26 cellular contexts compared by ENCODE assay signal in genomic region chr18:70216788-70217187, GRCh38.
"Had no signal": no experiment of that assay in that cellular context is flagged by ENCODE, and none has a peak within 500 bp of the region (broad histone marks: within the 10 kb centered on the region; RNA-seq: fewer than 3 reads in every experiment).

No MANE protein-coding gene starts in this region.

- H2AFZ ChIP-seq: hepatocyte, neural progenitor cell, parathyroid adenoma had no signal

- H3K36me3 ChIP-seq: left ventricle myocardium inferior, neural progenitor cell, neutrophil, right atrium auricular region, right lobe of liver, suprapubic skin, thoracic aorta, tibial artery, upper lobe of right lung had no signal

- H3K9me3 ChIP-seq: neutrophil, right atrium auricular region, right lobe of liver, suprapubic skin, thoracic aorta, tibial artery, upper lobe of right lung had no signal

- ATAC-seq: natural killer cell; right lobe of liver; stimulated activated naive B cell treated with anti-CD40 and anti-IgM and Interleukin-4, amounts not matched to agents 10 μg/mL and 1 μg/mL and 100 μg/mL, for 72 hours; stimulated activated naive CD8-positive, alpha-beta T cell treated with anti-CD3 and anti-CD28 coated beads, Interleukin-15, Interleukin-2, amounts not matched to agents 100 U/mL and 50 U/mL, for 24 hours; upper lobe of right lung had no signal

- H3K4me1 ChIP-seq: parathyroid adenoma, right atrium auricular region, right lobe of liver, suprapubic skin, tibial artery, upper lobe of right lung had no signal

- H3K27me3 ChIP-seq: neural progenitor cell, right atrium auricular region, right lobe of liver, tibial artery had no signal

- H3K79me2 ChIP-seq: hepatocyte, parathyroid adenoma had no signal

- H3K4me3 ChIP-seq: hepatocyte, left ventricle myocardium inferior, lung, neural progenitor cell, right atrium auricular region, right lobe of liver, skin epidermis, suprapubic skin, thoracic aorta, tibial artery, upper lobe of right lung had no signal

- H3K4me2 ChIP-seq: hepatocyte, neural progenitor cell had no signal

- H3K27ac ChIP-seq: hepatocyte, left ventricle myocardium inferior, neural progenitor cell, neutrophil, parathyroid adenoma, right atrium auricular region, right lobe of liver, skin epidermis, suprapubic skin, thoracic aorta, tibial artery, upper lobe of right lung had no signal

- H3K9ac ChIP-seq: neural progenitor cell, parathyroid adenoma had no signal

- DNase-seq: islet precursor cell; left ventricle myocardium inferior; mesendoderm; naive B cell; natural killer cell; nephron progenitor cell; occipital lobe; right lobe of liver; stimulated activated CD4-positive, alpha-beta T cell treated with anti-CD3 and anti-CD28 coated beads, Interleukin-12 subunit alpha, Interleukin-12 subunit beta, amount 100 ng/mL, for 4 hours; stimulated activated CD4-positive, alpha-beta T cell treated with anti-CD3 and anti-CD28 coated beads, Interleukin-15, amount 100 ng/mL, for 24 hours; stimulated activated CD4-positive, alpha-beta T cell treated with anti-CD3 and anti-CD28 coated beads, Interleukin-2, amount 100 ng/mL, for 24 hours; stimulated activated CD4-positive, alpha-beta T cell treated with anti-CD3 and anti-CD28 coated beads, Interleukin-4, amount 100 ng/mL, for 1 hour; stimulated activated naive B cell treated with anti-CD40 and anti-IgM and Interleukin-4, amounts not matched to agents 10 μg/mL and 1 μg/mL and 100 μg/mL, for 72 hours; stimulated activated naive CD8-positive, alpha-beta T cell treated with anti-CD3 and anti-CD28 coated beads, Interleukin-15, Interleukin-2, amounts not matched to agents 100 U/mL and 50 U/mL, for 24 hours; tibial artery; trophoblast cell; upper lobe of right lung had no signal
